ENCODE assay signal across 1 cellular context in genomic region chr1:212226467-212226866, GRCh38.
TF ChIP-seq lines count a peak whose summit lies in the region.

No MANE protein-coding gene starts in this region.

TF ChIP-seq in GM23338, 12 proteins besides CTCF, POLR2A, EP300 and RAD21 (continued from another document):
- TF ChIP-seq, protein P1, sequence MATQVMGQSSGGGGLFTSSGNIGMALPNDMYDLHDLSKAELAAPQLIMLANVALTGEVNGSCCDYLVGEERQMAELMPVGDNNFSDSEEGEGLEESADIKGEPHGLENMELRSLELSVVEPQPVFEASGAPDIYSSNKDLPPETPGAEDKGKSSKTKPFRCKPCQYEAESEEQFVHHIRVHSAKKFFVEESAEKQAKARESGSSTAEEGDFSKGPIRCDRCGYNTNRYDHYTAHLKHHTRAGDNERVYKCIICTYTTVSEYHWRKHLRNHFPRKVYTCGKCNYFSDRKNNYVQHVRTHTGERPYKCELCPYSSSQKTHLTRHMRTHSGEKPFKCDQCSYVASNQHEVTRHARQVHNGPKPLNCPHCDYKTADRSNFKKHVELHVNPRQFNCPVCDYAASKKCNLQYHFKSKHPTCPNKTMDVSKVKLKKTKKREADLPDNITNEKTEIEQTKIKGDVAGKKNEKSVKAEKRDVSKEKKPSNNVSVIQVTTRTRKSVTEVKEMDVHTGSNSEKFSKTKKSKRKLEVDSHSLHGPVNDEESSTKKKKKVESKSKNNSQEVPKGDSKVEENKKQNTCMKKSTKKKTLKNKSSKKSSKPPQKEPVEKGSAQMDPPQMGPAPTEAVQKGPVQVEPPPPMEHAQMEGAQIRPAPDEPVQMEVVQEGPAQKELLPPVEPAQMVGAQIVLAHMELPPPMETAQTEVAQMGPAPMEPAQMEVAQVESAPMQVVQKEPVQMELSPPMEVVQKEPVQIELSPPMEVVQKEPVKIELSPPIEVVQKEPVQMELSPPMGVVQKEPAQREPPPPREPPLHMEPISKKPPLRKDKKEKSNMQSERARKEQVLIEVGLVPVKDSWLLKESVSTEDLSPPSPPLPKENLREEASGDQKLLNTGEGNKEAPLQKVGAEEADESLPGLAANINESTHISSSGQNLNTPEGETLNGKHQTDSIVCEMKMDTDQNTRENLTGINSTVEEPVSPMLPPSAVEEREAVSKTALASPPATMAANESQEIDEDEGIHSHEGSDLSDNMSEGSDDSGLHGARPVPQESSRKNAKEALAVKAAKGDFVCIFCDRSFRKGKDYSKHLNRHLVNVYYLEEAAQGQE (IDR thresholded peaks at IDR 0.05; ENCODE audit: unreplicated experiment), result no peak
- TF ChIP-seq NANOG (IDR thresholded peaks at IDR 0.05; ENCODE audit: borderline replicate concordance) (no peak), EZH2phosphoT487 (IDR thresholded peaks at IDR 0.05; ENCODE audit: unreplicated experiment) (no peak), ZNF462 (CRISPR knock-in tag; IDR thresholded peaks at IDR 0.05) (no peak), EZH2 (IDR thresholded peaks at IDR 0.05; ENCODE audit: low read depth, unreplicated experiment) (no peak)
TF ChIP-seq in GM23338: peak in this region for 0.
